Comparison of ENCODE assay signal across 8 cellular contexts in genomic region chr12:95218852-95219171, GRCh38. TPM values are rescaled to one million over a fixed set of nuclear protein-coding genes. Genes with fewer than 3 reads are reported as not detected.
DNase-seq lines count a peak whose midpoint lies in the region; ATAC-seq and TF ChIP-seq lines count a peak whose summit lies in the region.

No MANE protein-coding gene starts in this region.

- H3K9me3 ChIP-seq in T-helper 17 cell (ENCODE audit: control insufficient read depth, low read length, poor library complexity, severe bottlenecking) (no peaks in the 10 kb centered on the region), subcutaneous abdominal adipose tissue (ENCODE audit: control insufficient read depth in 5 of 5, low read length in 5 of 5) (no peaks in the 10 kb centered on the region)

- peak overlapping the region; percentile 99 for H3K27ac Mint-ChIP-seq in T-helper 17 cell

- peak overlapping the region; percentile 100 for H3K4me3 Mint-ChIP-seq in T-helper 17 cell

- H3K27ac ChIP-seq in mesendoderm (ENCODE audit: low read depth, low read length) (no peak overlapping the region), subcutaneous abdominal adipose tissue (ENCODE audit: low read depth, low read length) (peak overlapping the region; percentile 95)

- no peak overlapping the region for H2BK5ac ChIP-seq in mesendoderm (ENCODE audit: low read length)

- no peak overlapping the region for H4K5ac ChIP-seq in mesendoderm (ENCODE audit: low read length)

- H3K27me3 Mint-ChIP-seq in T-helper 17 cell: peaks cover 7% of the 10 kb centered on the region

- TF ChIP-seq CTCF in cardiac fibroblast (IDR thresholded peaks at IDR 0.05; ENCODE audit: low read depth, low read length): no peak

- no peak overlapping the region for H2BK120ac ChIP-seq in mesendoderm (ENCODE audit: low read depth, low read length)

- no peak overlapping the region for H3K23ac ChIP-seq in mesendoderm (ENCODE audit: low read length)

- no peak overlapping the region for H2AK5ac ChIP-seq in mesendoderm (ENCODE audit: low read length)

- H3K36me3 Mint-ChIP-seq in T-helper 17 cell (ENCODE audit: low read depth): peaks cover 5% of the 10 kb centered on the region

- H3K4me1 ChIP-seq in mesendoderm (ENCODE audit: control insufficient read depth, low read depth, low read length) (no peaks in the 10 kb centered on the region), subcutaneous abdominal adipose tissue (ENCODE audit: control insufficient read depth in 5 of 5, insufficient read depth in 5 of 5, low read length in 5 of 5) (peaks cover 0 to 33% (median 24%) of the 10 kb centered on the region in 5 donors)

- H3K9ac ChIP-seq in mesendoderm (ENCODE audit: low read length) (peak overlapping the region; percentile 78), subcutaneous abdominal adipose tissue (ENCODE audit: low read length in 5 of 5) (peak overlapping the region; percentile 81 to 97 (median 91))

- H3K79me1 ChIP-seq in mesendoderm (ENCODE audit: low read length): no peaks in the 10 kb centered on the region

- no peak overlapping the region for H3K4ac ChIP-seq in mesendoderm (ENCODE audit: low read depth, low read length)

- H3K27me3 ChIP-seq in mesendoderm (ENCODE audit: insufficient read depth, low read length, poor library complexity): no peaks in the 10 kb centered on the region
- H3K27me3 ChIP-seq in subcutaneous abdominal adipose tissue (ENCODE audit: control insufficient read depth in 5 of 5, insufficient read depth in 4 of 5, low read length in 5 of 5): no peaks in the 10 kb centered on the region

- no peak overlapping the region for H2BK15ac ChIP-seq in mesendoderm (replicated peaks; ENCODE audit: low read depth)

- peak overlapping the region; percentile 45 for H3K4me2 ChIP-seq in mesendoderm (ENCODE audit: low read length)

- H3K36me3 ChIP-seq in mesendoderm (ENCODE audit: control insufficient read depth, insufficient read depth, low read length) (no peaks in the 10 kb centered on the region), subcutaneous abdominal adipose tissue (ENCODE audit: control insufficient read depth in 5 of 5, insufficient read depth in 5 of 5, low read length in 5 of 5) (no peaks in the 10 kb centered on the region)

- WGBS in mesendoderm (ENCODE audit: extremely low coverage, insufficient coverage, low lambda C conversion rate): no CpG with 5 or more reads among the region's 6 CpGs

- H4K8ac ChIP-seq in mesendoderm (ENCODE audit: low read depth, low read length): peak overlapping the region; percentile 28

- peaks cover 53% of the 10 kb centered on the region for H3K79me2 ChIP-seq in mesendoderm (ENCODE audit: control insufficient read depth, insufficient read depth, low read length)

- H3K4me1 Mint-ChIP-seq in T-helper 17 cell: peaks cover 24% of the 10 kb centered on the region

- ATAC-seq in T-helper 17 cell: no peak
- no peak for ATAC-seq in HG03439 (IDR thresholded peaks at IDR 0.05; ENCODE audit: unreplicated experiment)

- H3K4me3 ChIP-seq in cardiac fibroblast (replicated peaks in 1 of 2; ENCODE audit: low read depth in 2 of 2, low read length in 2 of 2) (peak overlapping the region; percentile 86 to 88), mesendoderm (ENCODE audit: low read length) (peak overlapping the region; percentile 87), subcutaneous abdominal adipose tissue (ENCODE audit: low read depth in 1 of 5, low read length in 5 of 5) (peak overlapping the region; percentile 91 to 100 (median 97))

- DNase-seq in CD1c-positive myeloid dendritic cell (ENCODE audit: extremely low spot score): peak; percentile 48
- DNase-seq in HT-29 (ENCODE audit: low spot score): peak; percentile 57
- DNase-seq in T-helper 17 cell: peak in 1 of 3 donors; percentile 18
- DNase-seq in cardiac fibroblast (ENCODE audit: low read depth in 2 of 2): peak in 1 of 2 donors; percentile 25
- no peak for DNase-seq in mesendoderm
- no peak for DNase-seq in pons (ENCODE audit: low spot score)

- peak overlapping the region; percentile 97 for H3K56ac ChIP-seq in mesendoderm (ENCODE audit: low read length)

- peak overlapping the region; percentile 91 for H3K18ac ChIP-seq in mesendoderm (ENCODE audit: low read length)

RNA-seq across cellular contexts. Expression of gene VEZT, which starts 1.2 kb away (rescaled TPM):
- total RNA-seq in HT-29 (2014; rRNA removed; shearing (Covaris generic)): 18.2 and 23.7 TPM in 2 replicates
- 10 to 100 TPM; 46.4 to 54.9 TPM for total RNA-seq in T-helper 17 cell
- polyA plus RNA-seq in mesendoderm (2013, experiment 1 of 2): 45.3 TPM
- 45.4 TPM for polyA plus RNA-seq in mesendoderm (2013, experiment 2 of 2)

RNA-seq across cellular contexts. Expression of gene FGD6, which starts 1.5 kb away (rescaled TPM):
- total RNA-seq in HT-29 (2014; rRNA removed; shearing (Covaris generic)): 3.7 and 4.7 TPM in 2 replicates
- total RNA-seq in T-helper 17 cell: 1 to 10 TPM; 1.2 to 1.3 TPM
- polyA plus RNA-seq in mesendoderm (2013, experiment 1 of 2): 8.6 TPM
- polyA plus RNA-seq in mesendoderm (2013, experiment 2 of 2): 8.7 TPM

Comparison
In these comparisons a context has a peak if more than half of its experiments do, and no peak if none do; other contexts are left out.
1. DNase-seq: peak in CD1c-positive myeloid dendritic cell (single experiment) and HT-29 (single experiment); none in mesendoderm (single experiment) and pons (single experiment).
2. Peak in every context shown above with its lines, with median percentiles within 50 percentile points of each other: H3K4me3 ChIP-seq.